Comparison of ENCODE assay signal across 17 cellular contexts in genomic region chrX:134006484-134007161, GRCh38. TPM values are rescaled to one million over a fixed set of nuclear protein-coding genes. Genes with fewer than 3 reads are reported as not detected.
DNase-seq lines count a peak whose midpoint lies in the region; ATAC-seq and TF ChIP-seq lines count a peak whose summit lies in the region.
"Had no signal": no experiment of that assay in that cellular context is flagged by ENCODE, and none has a peak within 500 bp of the region (broad histone marks: within the 10 kb centered on the region; RNA-seq: fewer than 3 reads in every experiment).

No MANE protein-coding gene starts in this region.

- no peak overlapping the region for H3K27ac Mint-ChIP-seq in activated T-helper 17 cell treated with anti-CD3 and anti-CD28 coated beads, Interleukin-2, amount 50 U/mL, for 72 hours
- no peak overlapping the region for H3K27ac Mint-ChIP-seq in nephron progenitor cell
- H3K27ac Mint-ChIP-seq: activated naive CD4-positive, alpha-beta T cell treated with anti-CD3 and anti-CD28 coated beads, Interleukin-2, amount 50 U/mL, for 24 hours; stimulated activated naive CD8-positive, alpha-beta T cell treated with anti-CD3 and anti-CD28 coated beads, Interleukin-15, Interleukin-2, amounts not matched to agents 100 ng/mL and 50 ng/mL, for 24 hours had no signal

- no peak overlapping the region for H3K4me3 Mint-ChIP-seq in activated T-helper 17 cell treated with anti-CD3 and anti-CD28 coated beads, Interleukin-2, amount 50 U/mL, for 72 hours
- no peak overlapping the region for H3K4me3 Mint-ChIP-seq in nephron progenitor cell
- H3K4me3 Mint-ChIP-seq: activated naive CD4-positive, alpha-beta T cell treated with anti-CD3 and anti-CD28 coated beads, Interleukin-2, amount 50 U/mL, for 24 hours; stimulated activated naive CD8-positive, alpha-beta T cell treated with anti-CD3 and anti-CD28 coated beads, Interleukin-15, Interleukin-2, amounts not matched to agents 100 ng/mL and 50 ng/mL, for 24 hours had no signal

- H3K36me3 Mint-ChIP-seq in activated T-helper 17 cell treated with anti-CD3 and anti-CD28 coated beads, Interleukin-2, amount 50 U/mL, for 72 hours (ENCODE audit: low read depth), result no peaks in the 10 kb centered on the region
- no peaks in the 10 kb centered on the region for H3K36me3 Mint-ChIP-seq in nephron progenitor cell (ENCODE audit: low read depth)
- H3K36me3 Mint-ChIP-seq: activated naive CD4-positive, alpha-beta T cell treated with anti-CD3 and anti-CD28 coated beads, Interleukin-2, amount 50 U/mL, for 24 hours had no signal

- peaks cover under 1% of the 10 kb centered on the region for H3K27me3 Mint-ChIP-seq in activated T-helper 17 cell treated with anti-CD3 and anti-CD28 coated beads, Interleukin-2, amount 50 U/mL, for 72 hours
- no peaks in the 10 kb centered on the region for H3K27me3 Mint-ChIP-seq in nephron progenitor cell (ENCODE audit: low read depth, poor library complexity)
- H3K27me3 Mint-ChIP-seq: activated naive CD4-positive, alpha-beta T cell treated with anti-CD3 and anti-CD28 coated beads, Interleukin-2, amount 50 U/mL, for 24 hours had no signal

- DNase-seq in stimulated activated CD4-positive, alpha-beta T cell treated with anti-CD3 and anti-CD28 coated beads, Interleukin-1b, Interleukin-23, amount 100 ng/mL, for 48 hours, result peak; percentile 53
- DNase-seq in stimulated activated CD4-positive, alpha-beta T cell treated with anti-CD3 and anti-CD28 coated beads, Interleukin-12 subunit alpha, Interleukin-12 subunit beta, amount 100 ng/mL, for 4 hours, result no peak
- DNase-seq in SIG-M5 treated with dmso at 0.1 percent for 504 hours (lab: John Stamatoyannopoulos, UW; ENCODE audit: unreplicated experiment) (no peak), nephron progenitor cell (no peak), NCI-H2107 treated with DMSO at 0.1 percent for 48 hours (lab: John Stamatoyannopoulos, UW; ENCODE audit: unreplicated experiment) (no peak), T1000 (lab: John Stamatoyannopoulos, UW) (no peak)
- DNase-seq: activated CD4-positive, alpha-beta T cell treated with anti-CD3 and anti-CD28 coated beads, Interleukin-2, amount 50 U/mL, for 1 hour; glutamatergic neuron; kidney glomerular epithelial cell; NCI-H1436 treated with DMSO at 0.1 percent for 48 hours; NCI-H748 treated with DMSO at 0.1 percent for 48 hours; RPMI8226 had no signal

- no peaks in the 10 kb centered on the region for H3K9me3 Mint-ChIP-seq in activated T-helper 17 cell treated with anti-CD3 and anti-CD28 coated beads, Interleukin-2, amount 50 U/mL, for 72 hours
- H3K9me3 Mint-ChIP-seq in nephron progenitor cell, result no peaks in the 10 kb centered on the region
- H3K9me3 Mint-ChIP-seq: activated naive CD4-positive, alpha-beta T cell treated with anti-CD3 and anti-CD28 coated beads, Interleukin-2, amount 50 U/mL, for 24 hours; stimulated activated naive CD8-positive, alpha-beta T cell treated with anti-CD3 and anti-CD28 coated beads, Interleukin-15, Interleukin-2, amounts not matched to agents 100 ng/mL and 50 ng/mL, for 24 hours had no signal

- no peak for TF ChIP-seq CTCF in nephron progenitor cell (IDR thresholded peaks at IDR 0.05)

- peak; percentile 55 for ATAC-seq in HG02852 (IDR thresholded peaks at IDR 0.05; ENCODE audit: unreplicated experiment)
- peak; percentile 89 for ATAC-seq in activated T-helper 17 cell treated with anti-CD3 and anti-CD28 coated beads, Interleukin-2, amount 50 U/mL, for 72 hours (replicated peaks)

- H3K4me1 Mint-ChIP-seq in activated T-helper 17 cell treated with anti-CD3 and anti-CD28 coated beads, Interleukin-2, amount 50 U/mL, for 72 hours, result no peaks in the 10 kb centered on the region
- H3K4me1 Mint-ChIP-seq in nephron progenitor cell, result peaks cover 62% of the 10 kb centered on the region
- H3K4me1 Mint-ChIP-seq: activated naive CD4-positive, alpha-beta T cell treated with anti-CD3 and anti-CD28 coated beads, Interleukin-2, amount 50 U/mL, for 24 hours had no signal

RNA-seq across cellular contexts. Expression of gene GPC3, which starts 21.2 kb away (rescaled TPM):
- total RNA-seq in activated T-helper 17 cell treated with anti-CD3 and anti-CD28 coated beads, Interleukin-2, amount 50 U/mL, for 72 hours, result under 1 TPM in 1 of 2 donors, not detected in 1; 0.15 TPM
- total RNA-seq: myocyte had no signal
